ENCODE assay signal across 16 cellular contexts in genomic region chrX:119062750-119063374, GRCh38. TPM values are rescaled to one million over a fixed set of nuclear protein-coding genes. Genes with fewer than 3 reads are reported as not detected.
A peak's percentile ranks its signal among the peaks of the same experiment; 100 is the strongest.
DNase-seq lines count a peak whose midpoint lies in the region; TF ChIP-seq lines count a peak whose summit lies in the region.
"Had no signal": no experiment of that assay in that cellular context is flagged by ENCODE, and none has a peak within 500 bp of the region (broad histone marks: within the 10 kb centered on the region; RNA-seq: fewer than 3 reads in every experiment).

No MANE protein-coding gene starts in this region.

- H3K79me1 ChIP-seq in neuronal stem cell (ENCODE audit: low read depth, low read length) = no peaks in the 10 kb centered on the region

- H3K27ac Mint-ChIP-seq in activated naive CD4-positive, alpha-beta T cell treated with anti-CD3 and anti-CD28 coated beads, Interleukin-2, amount 10 ng/mL, durations not matched to agents 7 days and 5 days = no peak overlapping the region
- H3K27ac Mint-ChIP-seq in activated naive CD4-positive, alpha-beta T cell treated with anti-CD3 and anti-CD28 coated beads for 36 hours = no peak overlapping the region
- H3K27ac Mint-ChIP-seq: activated naive CD8-positive, alpha-beta T cell had no signal

- H3K36me3 ChIP-seq in neuronal stem cell (replicated peaks in 1 of 2; ENCODE audit: control insufficient read depth in 2 of 2, insufficient read depth in 2 of 2, low read length in 2 of 2) = no peaks in the 10 kb centered on the region
- H3K36me3 ChIP-seq: thyroid gland had no signal

- H2BK5ac ChIP-seq in neuronal stem cell (ENCODE audit: low read length) = no peak overlapping the region

- WGBS in neuronal stem cell (ENCODE audit: extremely low coverage in 2 of 2, insufficient read length in 2 of 2, insufficient replicate concordance in 1 of 2), 2 donors = no CpG with 5 or more reads among the region's 6 CpGs

- no peaks in the 10 kb centered on the region for H3K9me3 ChIP-seq in neuronal stem cell (replicated peaks in 1 of 2; ENCODE audit: control insufficient read depth in 2 of 2, insufficient read depth in 1 of 2, low read depth in 1 of 2, low read length in 2 of 2)
- H3K9me3 ChIP-seq: thyroid gland had no signal

- DNase-seq in LHCN-M2 (ENCODE audit: low read depth) (peak; percentile 12), NCI-H748 (lab: John Stamatoyannopoulos, UW; ENCODE audit: unreplicated experiment) (peak; percentile 88), choroid plexus epithelial cell (ENCODE audit: low read depth) (peak; percentile 49), neuronal stem cell (ENCODE audit: low spot score) (peak; percentile 5)
- no peak for DNase-seq in stimulated activated CD4-positive, alpha-beta T cell treated with anti-CD3 and anti-CD28 coated beads, Interleukin-12 subunit alpha, Interleukin-12 subunit beta, amount 100 ng/mL, for 4 hours
- no peak for DNase-seq in activated naive CD4-positive, alpha-beta T cell treated with anti-CD3 and anti-CD28 coated beads, Interleukin-2, amount 10 ng/mL, durations not matched to agents 7 days and 5 days
- DNase-seq in activated naive CD4-positive, alpha-beta T cell treated with anti-CD3 and anti-CD28 coated beads for 36 hours = no peak
- DNase-seq: activated CD4-positive, alpha-beta T cell treated with anti-CD3 and anti-CD28 coated beads for 4 hours; Kasumi-1; NCI-H1694 treated with DMSO at 0.1 percent for 48 hours had no signal

- no peak overlapping the region for H3K4me2 ChIP-seq in neuronal stem cell (ENCODE audit: insufficient read depth, low read length, poor library complexity, severe bottlenecking)

- TF ChIP-seq CTCF in choroid plexus epithelial cell (conservative IDR thresholded peaks at IDR 0.05; ENCODE audit: low read depth, low read length) = no peak

- intact Hi-C loops in activated naive CD4-positive, alpha-beta T cell treated with anti-CD3 and anti-CD28 coated beads for 36 hours (cut with micrococcal nuclease) = no loop called here

- no peak overlapping the region for H3K23ac ChIP-seq in neuronal stem cell (ENCODE audit: low read depth, low read length, poor library complexity)

- no peak overlapping the region for H2BK120ac ChIP-seq in neuronal stem cell (ENCODE audit: low read depth, low read length)

- no peak overlapping the region for H3K9ac ChIP-seq in neuronal stem cell (ENCODE audit: low read depth, low read length, poor library complexity)

- no peak overlapping the region for H2AFZ ChIP-seq in neuronal stem cell (ENCODE audit: low read length)

- H3K4me3 ChIP-seq in choroid plexus epithelial cell (ENCODE audit: low read depth, low read length) (no peak overlapping the region), neuronal stem cell (ENCODE audit: low read length in 2 of 2) (no peak overlapping the region)
- H3K4me3 ChIP-seq: thyroid gland had no signal

- H4K91ac ChIP-seq in neuronal stem cell (ENCODE audit: low read depth, low read length, poor library complexity) = no peak overlapping the region

- no peak overlapping the region for H2BK15ac ChIP-seq in neuronal stem cell (ENCODE audit: low read length)

- H3K4ac ChIP-seq in neuronal stem cell (ENCODE audit: low read length) = no peak overlapping the region

- H3K27me3 Mint-ChIP-seq in activated naive CD4-positive, alpha-beta T cell treated with anti-CD3 and anti-CD28 coated beads, Interleukin-2, amount 10 ng/mL, durations not matched to agents 7 days and 5 days = no peaks in the 10 kb centered on the region
- H3K27me3 Mint-ChIP-seq in activated naive CD4-positive, alpha-beta T cell treated with anti-CD3 and anti-CD28 coated beads for 36 hours (ENCODE audit: low read depth) = no peaks in the 10 kb centered on the region
- H3K27me3 Mint-ChIP-seq: activated naive CD8-positive, alpha-beta T cell had no signal

- no peak overlapping the region for H4K8ac ChIP-seq in neuronal stem cell (ENCODE audit: low read depth, low read length)

- H2AK5ac ChIP-seq in neuronal stem cell (ENCODE audit: low read depth, low read length) = no peak overlapping the region

- no peak overlapping the region for H3K14ac ChIP-seq in neuronal stem cell (ENCODE audit: low read length)

- no peaks in the 10 kb centered on the region for H3K27me3 ChIP-seq in neuronal stem cell (ENCODE audit: control insufficient read depth in 3 of 3, insufficient read depth in 3 of 3, low read depth in 1 of 3, low read length in 3 of 3)
- H3K27me3 ChIP-seq: thyroid gland had no signal

- H3K9me3 Mint-ChIP-seq in activated naive CD4-positive, alpha-beta T cell treated with anti-CD3 and anti-CD28 coated beads, Interleukin-2, amount 10 ng/mL, durations not matched to agents 7 days and 5 days = no peaks in the 10 kb centered on the region
- no peaks in the 10 kb centered on the region for H3K9me3 Mint-ChIP-seq in activated naive CD4-positive, alpha-beta T cell treated with anti-CD3 and anti-CD28 coated beads for 36 hours

- H3K4me1 ChIP-seq in neuronal stem cell (ENCODE audit: control insufficient read depth in 2 of 2, insufficient read depth in 1 of 2, low read depth in 1 of 2, low read length in 2 of 2) = peaks cover 0 to 3% of the 10 kb centered on the region in 2 donors
- H3K4me1 ChIP-seq: thyroid gland had no signal

- H3K36me3 Mint-ChIP-seq in activated naive CD4-positive, alpha-beta T cell treated with anti-CD3 and anti-CD28 coated beads, Interleukin-2, amount 10 ng/mL, durations not matched to agents 7 days and 5 days = no peaks in the 10 kb centered on the region
- no peaks in the 10 kb centered on the region for H3K36me3 Mint-ChIP-seq in activated naive CD4-positive, alpha-beta T cell treated with anti-CD3 and anti-CD28 coated beads for 36 hours (ENCODE audit: low read depth)
- H3K36me3 Mint-ChIP-seq: activated naive CD8-positive, alpha-beta T cell had no signal

- no peak overlapping the region for H3K27ac ChIP-seq in neuronal stem cell (replicated peaks; ENCODE audit: low read length)
- H3K27ac ChIP-seq: thyroid gland had no signal

- no peak overlapping the region for H3K4me3 Mint-ChIP-seq in activated naive CD4-positive, alpha-beta T cell treated with anti-CD3 and anti-CD28 coated beads, Interleukin-2, amount 10 ng/mL, durations not matched to agents 7 days and 5 days
- no peak overlapping the region for H3K4me3 Mint-ChIP-seq in activated naive CD4-positive, alpha-beta T cell treated with anti-CD3 and anti-CD28 coated beads for 36 hours
- H3K4me3 Mint-ChIP-seq: activated naive CD8-positive, alpha-beta T cell had no signal

- H3K18ac ChIP-seq in neuronal stem cell (ENCODE audit: low read length) = no peak overlapping the region

- no peak overlapping the region for H2BK12ac ChIP-seq in neuronal stem cell (ENCODE audit: low read length)

- CTCF ChIA-PET in activated naive CD4-positive, alpha-beta T cell treated with anti-CD3 and anti-CD28 coated beads, Interleukin-2, amount 10 ng/mL, durations not matched to agents 7 days and 5 days (lab: Charles Lee) = no interaction called here
- CTCF ChIA-PET in activated naive CD4-positive, alpha-beta T cell treated with anti-CD3 and anti-CD28 coated beads for 36 hours (lab: Charles Lee) = interaction anchor here (1.1 kb wide), 1 partner anchor 215 kb away, joined by 3 read pairs; no protein-coding TSS in a partner anchor

- no peaks in the 10 kb centered on the region for H3K4me1 Mint-ChIP-seq in activated naive CD4-positive, alpha-beta T cell treated with anti-CD3 and anti-CD28 coated beads, Interleukin-2, amount 10 ng/mL, durations not matched to agents 7 days and 5 days
- no peaks in the 10 kb centered on the region for H3K4me1 Mint-ChIP-seq in activated naive CD4-positive, alpha-beta T cell treated with anti-CD3 and anti-CD28 coated beads for 36 hours (ENCODE audit: low read depth)

RNA-seq across cellular contexts. Expression of gene CT47C1, which starts 9.9 kb away (rescaled TPM):
- total RNA-seq in LHCN-M2 (2014; rRNA removed) = not detected in 2 replicates
- not detected for polyA plus RNA-seq in LHCN-M2 (2012)
- not detected for polyA plus RNA-seq in neuronal stem cell (2013, experiment 1 of 2)
- not detected for polyA plus RNA-seq in neuronal stem cell (2013, experiment 2 of 2)
- not detected for total RNA-seq in activated naive CD4-positive, alpha-beta T cell treated with anti-CD3 and anti-CD28 coated beads for 36 hours
- total RNA-seq: mononuclear cell, osteoblast, skeletal muscle tissue, thyroid gland had no signal
- polyA plus RNA-seq: BJ had no signal

Comparison
In these comparisons a context has a peak if more than half of its experiments do, and no peak if none do; other contexts are left out.
1. DNase-seq: peak in LHCN-M2 (single experiment), NCI-H748 (single experiment), choroid plexus epithelial cell (single experiment) and neuronal stem cell (single experiment); none in stimulated activated CD4-positive, alpha-beta T cell treated with anti-CD3 and anti-CD28 coated beads, Interleukin-12 subunit alpha, Interleukin-12 subunit beta, amount 100 ng/mL, for 4 hours (single experiment), activated naive CD4-positive, alpha-beta T cell treated with anti-CD3 and anti-CD28 coated beads, Interleukin-2, amount 10 ng/mL, durations not matched to agents 7 days and 5 days (single experiment) and activated naive CD4-positive, alpha-beta T cell treated with anti-CD3 and anti-CD28 coated beads for 36 hours (single experiment).